ENCODE assay signal across 26 cellular contexts in genomic region chr1:15636436-15636835, GRCh38.
"Had no signal": no experiment of that assay in that cellular context is flagged by ENCODE, and none has a peak within 500 bp of the region (broad histone marks: within the 10 kb centered on the region; RNA-seq: fewer than 3 reads in every experiment).

No MANE protein-coding gene starts in this region.

- ATAC-seq: activated T-cell treated with anti-CD3 and anti-CD28 coated beads, Interleukin-2, amount 50 U/mL, for 4 hours; activated T-helper 17 cell treated with anti-CD3 and anti-CD28 coated beads, Interleukin-2, amount 50 U/mL, for 72 hours had no signal

- H3K4me3 ChIP-seq: ascending aorta, breast epithelium, cardiac muscle cell, colonic mucosa, esophagus squamous epithelium had no signal

- H3K27me3 Mint-ChIP-seq: activated CD4-positive, alpha-beta memory T cell treated with anti-CD3 and anti-CD28 coated beads, Interleukin-2, amount 10 ng/mL, durations not matched to agents 7 days and 5 days; activated CD4-positive, alpha-beta T cell treated with anti-CD3 and anti-CD28 coated beads, Interleukin-2, amount 10 ng/mL, durations not matched to agents 7 days and 5 days; activated naive CD4-positive, alpha-beta T cell treated with anti-CD3 and anti-CD28 coated beads, Interleukin-2, amount 50 U/mL, for 24 hours; activated naive CD8-positive, alpha-beta T cell treated with anti-CD3 and anti-CD28 coated beads, Interleukin-2, amount 10 ng/mL, durations not matched to agents 7 days and 5 days; activated T-helper 17 cell treated with anti-CD3 and anti-CD28 coated beads, Interleukin-2, amount 50 U/mL, for 72 hours; brain had no signal

- H3K9me3 ChIP-seq: ascending aorta, breast epithelium, colonic mucosa, esophagus squamous epithelium had no signal

- H3K4me3 Mint-ChIP-seq: activated CD4-positive, alpha-beta memory T cell treated with anti-CD3 and anti-CD28 coated beads, Interleukin-2, amount 10 ng/mL, durations not matched to agents 7 days and 5 days; activated CD4-positive, alpha-beta T cell treated with anti-CD3 and anti-CD28 coated beads, Interleukin-2, amount 10 ng/mL, durations not matched to agents 7 days and 5 days; activated naive CD4-positive, alpha-beta T cell treated with anti-CD3 and anti-CD28 coated beads for 36 hours; activated naive CD4-positive, alpha-beta T cell treated with anti-CD3 and anti-CD28 coated beads, Interleukin-2, amount 50 U/mL, for 24 hours; activated naive CD8-positive, alpha-beta T cell treated with anti-CD3 and anti-CD28 coated beads, Interleukin-2, amount 10 ng/mL, durations not matched to agents 7 days and 5 days; activated T-cell treated with anti-CD3 and anti-CD28 coated beads, Interleukin-2, amount 50 U/mL, for 4 hours; activated T-helper 17 cell treated with anti-CD3 and anti-CD28 coated beads, Interleukin-2, amount 50 U/mL, for 72 hours; brain had no signal

- H3K27me3 ChIP-seq: ascending aorta, breast epithelium, cardiac muscle cell, colonic mucosa, esophagus squamous epithelium had no signal

- H3K27ac ChIP-seq: ascending aorta, breast epithelium, cardiac muscle cell, colonic mucosa, epithelial cell of prostate, esophagus squamous epithelium had no signal

- H3K27ac Mint-ChIP-seq: activated CD4-positive, alpha-beta memory T cell treated with anti-CD3 and anti-CD28 coated beads, Interleukin-2, amount 10 ng/mL, durations not matched to agents 7 days and 5 days; activated CD4-positive, alpha-beta T cell treated with anti-CD3 and anti-CD28 coated beads, Interleukin-2, amount 10 ng/mL, durations not matched to agents 7 days and 5 days; activated naive CD4-positive, alpha-beta T cell treated with anti-CD3 and anti-CD28 coated beads for 36 hours; activated naive CD4-positive, alpha-beta T cell treated with anti-CD3 and anti-CD28 coated beads, Interleukin-2, amount 50 U/mL, for 24 hours; activated naive CD8-positive, alpha-beta T cell treated with anti-CD3 and anti-CD28 coated beads, Interleukin-2, amount 10 ng/mL, durations not matched to agents 7 days and 5 days; activated T-helper 17 cell treated with anti-CD3 and anti-CD28 coated beads, Interleukin-2, amount 50 U/mL, for 72 hours; brain had no signal

- FAIRE-seq: endometrium had no signal

- H3K4me1 ChIP-seq: ascending aorta, breast epithelium, colonic mucosa, esophagus squamous epithelium had no signal

- DNase-seq: activated CD4-positive, alpha-beta memory T cell treated with anti-CD3 and anti-CD28 coated beads, Interleukin-2, amount 10 ng/mL, durations not matched to agents 7 days and 5 days; activated CD4-positive, alpha-beta T cell treated with anti-CD3 and anti-CD28 coated beads for 1 hour; activated CD4-positive, alpha-beta T cell treated with anti-CD3 and anti-CD28 coated beads for 4 hours; activated CD4-positive, alpha-beta T cell treated with anti-CD3 and anti-CD28 coated beads, Interleukin-2, amount 10 ng/mL, durations not matched to agents 7 days and 5 days; activated CD4-positive, alpha-beta T cell treated with anti-CD3 and anti-CD28 coated beads, Interleukin-2, amount 50 U/mL, for 4 hours; activated CD8-positive, alpha-beta memory T cell treated with anti-CD3 and anti-CD28 coated beads, Interleukin-2, amount 50 U/mL, for 48 hours; activated effector memory CD4-positive, alpha-beta T cell treated with Interleukin-2 at 50 U/mL for 16 hours; activated naive CD4-positive, alpha-beta T cell treated with anti-CD3 and anti-CD28 coated beads for 36 hours; activated naive CD8-positive, alpha-beta T cell treated with anti-CD3 and anti-CD28 coated beads, Interleukin-2, amount 10 ng/mL, durations not matched to agents 7 days and 5 days; activated T-cell treated with anti-CD3 and anti-CD28 coated beads, Interleukin-2, amount 50 U/mL, for 4 hours; central memory CD4-positive, alpha-beta T cell; cerebellar nuclear complex; colonic mucosa; effector CD8-positive, alpha-beta T cell; esophagus squamous epithelium; foreskin melanocyte; T-helper 1 cell; T-helper 2 cell had no signal

- H3K9me3 Mint-ChIP-seq: activated CD4-positive, alpha-beta memory T cell treated with anti-CD3 and anti-CD28 coated beads, Interleukin-2, amount 10 ng/mL, durations not matched to agents 7 days and 5 days; activated CD4-positive, alpha-beta T cell treated with anti-CD3 and anti-CD28 coated beads, Interleukin-2, amount 10 ng/mL, durations not matched to agents 7 days and 5 days; activated naive CD4-positive, alpha-beta T cell treated with anti-CD3 and anti-CD28 coated beads for 36 hours; activated naive CD4-positive, alpha-beta T cell treated with anti-CD3 and anti-CD28 coated beads, Interleukin-2, amount 50 U/mL, for 24 hours; activated naive CD8-positive, alpha-beta T cell treated with anti-CD3 and anti-CD28 coated beads, Interleukin-2, amount 10 ng/mL, durations not matched to agents 7 days and 5 days; activated T-cell treated with anti-CD3 and anti-CD28 coated beads, Interleukin-2, amount 50 U/mL, for 4 hours; activated T-helper 17 cell treated with anti-CD3 and anti-CD28 coated beads, Interleukin-2, amount 50 U/mL, for 72 hours; brain had no signal

- H3K4me1 Mint-ChIP-seq: activated T-helper 17 cell treated with anti-CD3 and anti-CD28 coated beads, Interleukin-2, amount 50 U/mL, for 72 hours; brain had no signal
